In genomic region chr5:44935262-44935661, GRCh38 we compare ENCODE assay signal across 10 cellular contexts.
DNase-seq lines count a peak whose midpoint lies in the region; ATAC-seq and TF ChIP-seq lines count a peak whose summit lies in the region.
"Had no signal": no experiment of that assay in that cellular context is flagged by ENCODE, and none has a peak within 500 bp of the region (broad histone marks: within the 10 kb centered on the region; RNA-seq: fewer than 3 reads in every experiment).

No MANE protein-coding gene starts in this region.

- H3K4me3 Mint-ChIP-seq in neural progenitor cell: no peak overlapping the region
- H3K4me3 Mint-ChIP-seq in naive thymus-derived CD4-positive, alpha-beta T cell: no peak overlapping the region
- H3K4me3 Mint-ChIP-seq: T-helper 2 cell treated with Interferon-gamma antibody and Interleukin-4, amounts not matched to agents 5 μg/mL and 100 μg/mL, for 36 hours had no signal

- peaks cover 5% of the 10 kb centered on the region for H3K9me3 Mint-ChIP-seq in neural progenitor cell
- peaks cover 3 to 32% (median 7%) of the 10 kb centered on the region in 11 donors for H3K9me3 Mint-ChIP-seq in naive thymus-derived CD4-positive, alpha-beta T cell

- H3K27ac ChIP-seq in KMS-11: no peak overlapping the region
- H3K27ac ChIP-seq in WERI-Rb-1: no peak overlapping the region
- no peak overlapping the region for H3K27ac ChIP-seq in neural progenitor cell
- H3K27ac ChIP-seq in naive thymus-derived CD4-positive, alpha-beta T cell (ENCODE audit: low read depth, low read length): no peak overlapping the region

- H3K79me2 ChIP-seq in KMS-11 (ENCODE audit: insufficient read depth, low read depth) (no peaks in the 10 kb centered on the region), neural progenitor cell (ENCODE audit: low read depth) (no peaks in the 10 kb centered on the region)

- H2AFZ ChIP-seq in KMS-11 (ENCODE audit: low read depth): no peak overlapping the region
- no peak overlapping the region for H2AFZ ChIP-seq in neural progenitor cell (replicated peaks)

- peak; percentile 24 for DNase-seq in DMS53 (lab: John Stamatoyannopoulos, UW)
- DNase-seq in DMS53 treated with DMSO at 0.1 percent for 48 hours (lab: John Stamatoyannopoulos, UW; ENCODE audit: unreplicated experiment): no peak
- peak; percentile 44 for DNase-seq in WERI-Rb-1
- DNase-seq in neural progenitor cell (ENCODE audit: low spot score): peak; percentile 75
- no peak for DNase-seq in D341Med (ENCODE audit: low spot score)
- no peak for DNase-seq in naive thymus-derived CD4-positive, alpha-beta T cell
- DNase-seq: IMR-90 had no signal

- H3K36me3 Mint-ChIP-seq in neural progenitor cell: peaks cover 3% of the 10 kb centered on the region
- H3K36me3 Mint-ChIP-seq in naive thymus-derived CD4-positive, alpha-beta T cell: no peaks in the 10 kb centered on the region

- no peaks in the 10 kb centered on the region for H3K4me1 Mint-ChIP-seq in neural progenitor cell
- H3K4me1 Mint-ChIP-seq in naive thymus-derived CD4-positive, alpha-beta T cell: peaks cover 0 to 5% (median 0%) of the 10 kb centered on the region in 7 donors

- H3K4me1 ChIP-seq in KMS-11 (ENCODE audit: low read depth, poor library complexity, severe bottlenecking): peaks cover 23% of the 10 kb centered on the region
- H3K4me1 ChIP-seq in neural progenitor cell: no peaks in the 10 kb centered on the region
- no peaks in the 10 kb centered on the region for H3K4me1 ChIP-seq in naive thymus-derived CD4-positive, alpha-beta T cell (ENCODE audit: control insufficient read depth in 2 of 2, insufficient read depth in 2 of 2, low read length in 2 of 2)

- peak; percentile 39; the same call in 1 of the 2 replicates for TF ChIP-seq CTCF in KMS-11 (conservative IDR thresholded peaks at IDR 0.05; ENCODE audit: low read depth, low read length)
- peak; percentile 64 for TF ChIP-seq CTCF in WERI-Rb-1 (IDR thresholded peaks at IDR 0.05; ENCODE audit: low read depth, low read length)
- TF ChIP-seq CTCF in neural progenitor cell (IDR thresholded peaks at IDR 0.05): peak; percentile 70

- intact Hi-C loops in naive thymus-derived CD4-positive, alpha-beta T cell (cut with micrococcal nuclease): no loop called here

- H3F3A ChIP-seq in neural progenitor cell (ENCODE audit: low read depth): no peaks in the 10 kb centered on the region

- POLR2A ChIA-PET in naive thymus-derived CD4-positive, alpha-beta T cell (lab: Charles Lee): no interaction called here

- H4K20me1 ChIP-seq in KMS-11 (ENCODE audit: insufficient read depth): no peaks in the 10 kb centered on the region
- no peaks in the 10 kb centered on the region for H4K20me1 ChIP-seq in neural progenitor cell (ENCODE audit: low read depth)

- H3K4me2 ChIP-seq in KMS-11 (no peak overlapping the region), neural progenitor cell (no peak overlapping the region)

- H3K9ac ChIP-seq in KMS-11 (no peak overlapping the region), neural progenitor cell (no peak overlapping the region)

- no peak overlapping the region for H3K4me3 ChIP-seq in KMS-11 (IDR thresholded peaks at IDR 0.05; ENCODE audit: insufficient read depth, low read depth, low read length)
- H3K4me3 ChIP-seq in WERI-Rb-1 (ENCODE audit: low read depth, low read length): no peak overlapping the region
- no peak overlapping the region for H3K4me3 ChIP-seq in neural progenitor cell
- H3K4me3 ChIP-seq in naive thymus-derived CD4-positive, alpha-beta T cell (ENCODE audit: low read length): no peak overlapping the region

- no peaks in the 10 kb centered on the region for H3K36me3 ChIP-seq in KMS-11 (ENCODE audit: insufficient read depth)
- no peaks in the 10 kb centered on the region for H3K36me3 ChIP-seq in WERI-Rb-1
- no peaks in the 10 kb centered on the region for H3K36me3 ChIP-seq in neural progenitor cell
- no peaks in the 10 kb centered on the region for H3K36me3 ChIP-seq in naive thymus-derived CD4-positive, alpha-beta T cell (ENCODE audit: control insufficient read depth in 2 of 3, insufficient read depth in 3 of 3, low read length in 3 of 3)

- H3K27me3 ChIP-seq in KMS-11 (ENCODE audit: insufficient read depth, low read depth) (no peaks in the 10 kb centered on the region), WERI-Rb-1 (ENCODE audit: insufficient read depth, low read depth, severe bottlenecking) (no peaks in the 10 kb centered on the region), neural progenitor cell (no peaks in the 10 kb centered on the region)
- no peaks in the 10 kb centered on the region for H3K27me3 ChIP-seq in naive thymus-derived CD4-positive, alpha-beta T cell (ENCODE audit: control insufficient read depth in 2 of 2, insufficient read depth in 2 of 2, low read length in 2 of 2)

- CTCF ChIA-PET in naive thymus-derived CD4-positive, alpha-beta T cell (lab: Charles Lee): no interaction called here

- H3K27ac Mint-ChIP-seq in neural progenitor cell: no peak overlapping the region
- no peak overlapping the region for H3K27ac Mint-ChIP-seq in naive thymus-derived CD4-positive, alpha-beta T cell
- H3K27ac Mint-ChIP-seq: T-helper 2 cell treated with Interferon-gamma antibody and Interleukin-4, amounts not matched to agents 5 μg/mL and 100 μg/mL, for 36 hours had no signal

- H3K9me3 ChIP-seq in WERI-Rb-1 (ENCODE audit: severe bottlenecking) (no peaks in the 10 kb centered on the region), neural progenitor cell (ENCODE audit: low read depth) (no peaks in the 10 kb centered on the region)
- H3K9me3 ChIP-seq in naive thymus-derived CD4-positive, alpha-beta T cell (ENCODE audit: control insufficient read depth in 2 of 3, low read length in 3 of 3): no peaks in the 10 kb centered on the region

- ATAC-seq in naive thymus-derived CD4-positive, alpha-beta T cell: no peak
- no peak for ATAC-seq in GM21737 (IDR thresholded peaks at IDR 0.05; ENCODE audit: unreplicated experiment)

- H3K27me3 Mint-ChIP-seq in neural progenitor cell (ENCODE audit: insufficient read depth, low read depth): no peaks in the 10 kb centered on the region
- peaks cover 0 to 5% (median 0%) of the 10 kb centered on the region in 5 donors for H3K27me3 Mint-ChIP-seq in naive thymus-derived CD4-positive, alpha-beta T cell

Comparison
In these comparisons a context has a peak if more than half of its experiments do, and no peak if none do; other contexts are left out.
1. DNase-seq: peak in DMS53 (single experiment), WERI-Rb-1 (single experiment) and neural progenitor cell (single experiment); none in DMS53 treated with DMSO at 0.1 percent for 48 hours (single experiment), D341Med (single experiment) and naive thymus-derived CD4-positive, alpha-beta T cell (0 of 9).
2. Peak in every context shown above with its lines, with median percentiles within 50 percentile points of each other: CTCF ChIP-seq.